Comparison of ENCODE assay signal across 24 cellular contexts in genomic region chr22:40610329-40610850, GRCh38. TPM values are rescaled to one million over a fixed set of nuclear protein-coding genes. Genes with fewer than 3 reads are reported as not detected.
DNase-seq lines count a peak whose midpoint lies in the region; ATAC-seq and TF ChIP-seq lines count a peak whose summit lies in the region.
"Had no signal": no experiment of that assay in that cellular context is flagged by ENCODE, and none has a peak within 500 bp of the region (broad histone marks: within the 10 kb centered on the region; RNA-seq: fewer than 3 reads in every experiment).

No MANE protein-coding gene starts in this region.

- ATAC-seq in HG03354 (IDR thresholded peaks at IDR 0.05; ENCODE audit: poor library complexity, severe bottlenecking, unreplicated experiment), result no peak
- ATAC-seq: activated CD8-positive, alpha-beta T cell treated with anti-CD3 and anti-CD28 coated beads for 36 hours; activated naive CD8-positive, alpha-beta T cell treated with anti-CD3 and anti-CD28 coated beads, Interleukin-2, amount 50 U/mL, for 24 hours; body of pancreas; naive thymus-derived CD8-positive, alpha-beta T cell had no signal

- POLR2A ChIA-PET in RWPE1 (lab: Yijun Ruan, JAX; ENCODE audit: low non-redundant PET), result interaction anchor here (0.7 kb wide), 1 partner anchor 10 kb away, joined by 10 read pairs; no protein-coding TSS in a partner anchor

- peak overlapping the region; percentile 55 for H3K27ac ChIP-seq in RWPE1
- peak overlapping the region; percentile 1 for H3K27ac ChIP-seq in smooth muscle cell (ENCODE audit: low read depth)
- H3K27ac ChIP-seq: body of pancreas, spleen, tibial nerve had no signal

- no peak overlapping the region for H3K4me3 ChIP-seq in smooth muscle cell
- H3K4me3 ChIP-seq: body of pancreas, HAP-1, spleen, tibial nerve had no signal

- H3K4me1 Mint-ChIP-seq in activated naive CD4-positive, alpha-beta T cell treated with anti-CD3 and anti-CD28 coated beads, Interleukin-2, amount 50 U/mL, for 24 hours, result peaks cover 67% of the 10 kb centered on the region
- peaks cover 61% of the 10 kb centered on the region for H3K4me1 Mint-ChIP-seq in chondrocyte (ENCODE audit: low read depth)

- DNase-seq in activated naive CD4-positive, alpha-beta T cell (lab: John Stamatoyannopoulos, UW), result no peak
- DNase-seq in RWPE1 (ENCODE audit: low spot score), result no peak
- no peak for DNase-seq in chondrocyte (ENCODE audit: low spot score)
- no peak for DNase-seq in smooth muscle cell (lab: John Stamatoyannopoulos, UW; ENCODE audit: unreplicated experiment)
- no peak for DNase-seq in middle frontal gyrus (ENCODE audit: extremely low spot score, low spot score)
- DNase-seq in anterior cingulate cortex (lab: John Stamatoyannopoulos, UW), result no peak
- DNase-seq: ACHN; activated CD8-positive, alpha-beta T cell treated with anti-CD3 and anti-CD28 coated beads for 36 hours; activated effector memory CD4-positive, alpha-beta T cell treated with anti-CD3 and anti-CD28 coated beads, Interleukin-2, amount 50 U/mL, for 16 hours; activated naive CD8-positive, alpha-beta T cell treated with anti-CD3 and anti-CD28 coated beads, Interleukin-2, amount 50 U/mL, for 24 hours; body of pancreas; DMS79; GDM1; kidney; midbrain; naive thymus-derived CD8-positive, alpha-beta T cell; NCI-H510A; NK-92 treated with Interleukin-12 subunit alpha and Interleukin-12 subunit beta, amount 100 ng/mL, for 24 hours; retina; spleen had no signal

- TF ChIP-seq CTCF in RWPE1 (conservative IDR thresholded peaks at IDR 0.05; ENCODE audit: low read depth), result no peak
- TF ChIP-seq CTCF in chondrocyte (IDR thresholded peaks at IDR 0.05), result no peak
- no peak for TF ChIP-seq CTCF in smooth muscle cell (IDR thresholded peaks at IDR 0.05; ENCODE audit: borderline replicate concordance, insufficient read depth, poor library complexity, severe bottlenecking)

- H3K27me3 Mint-ChIP-seq in activated naive CD4-positive, alpha-beta T cell treated with anti-CD3 and anti-CD28 coated beads, Interleukin-2, amount 50 U/mL, for 24 hours, result no peaks in the 10 kb centered on the region
- no peaks in the 10 kb centered on the region for H3K27me3 Mint-ChIP-seq in chondrocyte (ENCODE audit: low read depth)
- H3K27me3 Mint-ChIP-seq: activated CD8-positive, alpha-beta T cell treated with anti-CD3 and anti-CD28 coated beads for 36 hours; activated naive CD8-positive, alpha-beta T cell treated with anti-CD3 and anti-CD28 coated beads, Interleukin-2, amount 50 U/mL, for 24 hours; naive thymus-derived CD8-positive, alpha-beta T cell had no signal

- peaks cover 100% of the 10 kb centered on the region for H4K20me1 ChIP-seq in smooth muscle cell (ENCODE audit: low read depth)

- peaks cover 3% of the 10 kb centered on the region for H3K36me3 Mint-ChIP-seq in activated naive CD4-positive, alpha-beta T cell treated with anti-CD3 and anti-CD28 coated beads, Interleukin-2, amount 50 U/mL, for 24 hours
- H3K36me3 Mint-ChIP-seq in chondrocyte (ENCODE audit: low read depth), result no peaks in the 10 kb centered on the region

- peaks cover 17% of the 10 kb centered on the region for H3K4me1 ChIP-seq in smooth muscle cell (ENCODE audit: low read depth)

- WGBS in smooth muscle cell (ENCODE audit: low lambda C conversion rate), result 100% methylated on average over 1 of the region's 1 CpG

- H3F3A ChIP-seq in smooth muscle cell (ENCODE audit: low read depth), result no peaks in the 10 kb centered on the region

- H3K79me2 ChIP-seq in smooth muscle cell (ENCODE audit: low read depth), result peaks cover 98% of the 10 kb centered on the region

- H3K4me2 ChIP-seq in smooth muscle cell, result peak overlapping the region; percentile 43

- no peaks in the 10 kb centered on the region for H3K27me3 ChIP-seq in smooth muscle cell (ENCODE audit: low read depth)
- H3K27me3 ChIP-seq: body of pancreas, spleen, tibial nerve had no signal

- no peaks in the 10 kb centered on the region for H3K9me3 ChIP-seq in smooth muscle cell (replicated peaks; ENCODE audit: low read depth)
- H3K9me3 ChIP-seq: body of pancreas, HAP-1, spleen, tibial nerve had no signal

- no peak overlapping the region for H3K4me3 Mint-ChIP-seq in activated naive CD4-positive, alpha-beta T cell treated with anti-CD3 and anti-CD28 coated beads, Interleukin-2, amount 50 U/mL, for 24 hours
- H3K4me3 Mint-ChIP-seq in chondrocyte (ENCODE audit: unreplicated experiment), result no peak overlapping the region
- H3K4me3 Mint-ChIP-seq: activated CD8-positive, alpha-beta T cell treated with anti-CD3 and anti-CD28 coated beads for 36 hours; activated naive CD8-positive, alpha-beta T cell treated with anti-CD3 and anti-CD28 coated beads, Interleukin-2, amount 50 U/mL, for 24 hours; naive thymus-derived CD8-positive, alpha-beta T cell had no signal

- CTCF ChIA-PET in RWPE1 (lab: Yijun Ruan, JAX), result interaction anchor here (1.1 kb wide), 1 partner anchor 8 kb away, joined by 3 read pairs; no protein-coding TSS in a partner anchor

- H3K9me3 Mint-ChIP-seq in activated naive CD4-positive, alpha-beta T cell treated with anti-CD3 and anti-CD28 coated beads, Interleukin-2, amount 50 U/mL, for 24 hours, result no peaks in the 10 kb centered on the region
- no peaks in the 10 kb centered on the region for H3K9me3 Mint-ChIP-seq in chondrocyte (ENCODE audit: low read depth)
- H3K9me3 Mint-ChIP-seq: activated CD8-positive, alpha-beta T cell treated with anti-CD3 and anti-CD28 coated beads for 36 hours; activated naive CD8-positive, alpha-beta T cell treated with anti-CD3 and anti-CD28 coated beads, Interleukin-2, amount 50 U/mL, for 24 hours; naive thymus-derived CD8-positive, alpha-beta T cell had no signal

- H3K36me3 ChIP-seq in smooth muscle cell (ENCODE audit: low read depth), result no peaks in the 10 kb centered on the region
- H3K36me3 ChIP-seq: HAP-1, spleen, tibial nerve had no signal

- H2AFZ ChIP-seq in smooth muscle cell (ENCODE audit: low read depth), result no peak overlapping the region

- no peak overlapping the region for H3K9ac ChIP-seq in smooth muscle cell (ENCODE audit: low read depth)

- peak overlapping the region; percentile 46 for H3K27ac Mint-ChIP-seq in activated naive CD4-positive, alpha-beta T cell treated with anti-CD3 and anti-CD28 coated beads, Interleukin-2, amount 50 U/mL, for 24 hours
- peak overlapping the region; percentile 63 for H3K27ac Mint-ChIP-seq in chondrocyte (ENCODE audit: unreplicated experiment)
- H3K27ac Mint-ChIP-seq: activated CD8-positive, alpha-beta T cell treated with anti-CD3 and anti-CD28 coated beads for 36 hours; activated naive CD8-positive, alpha-beta T cell treated with anti-CD3 and anti-CD28 coated beads, Interleukin-2, amount 50 U/mL, for 24 hours had no signal

RNA-seq across cellular contexts. Expression of gene MRTFA, which starts 26.1 kb away (rescaled TPM):
- total RNA-seq in chondrocyte (58.2 to 69.8 TPM (median 65.3 TPM) in 3 replicates), smooth muscle cell (34.1 and 41.7 TPM in 2 replicates)
- 25.5 and 44.3 TPM in 2 replicates for polyA plus RNA-seq in smooth muscle cell
